ENCODE assay signal across 8 cellular contexts in genomic region chr21:32392299-32392879, GRCh38.
DNase-seq lines count a peak whose midpoint lies in the region; ATAC-seq lines count a peak whose summit lies in the region.

No MANE protein-coding gene starts in this region.

- H3K4me1 Mint-ChIP-seq in activated naive CD8-positive, alpha-beta T cell (ENCODE audit: low read depth): peaks cover 44% of the 10 kb centered on the region

- H3K4me3 Mint-ChIP-seq in activated naive CD8-positive, alpha-beta T cell: peak overlapping the region; percentile 94

- peak overlapping the region; percentile 81 to 89 for H3K4me3 ChIP-seq in stomach smooth muscle (ENCODE audit: low read length in 2 of 2)

- no peaks in the 10 kb centered on the region for H3K27me3 ChIP-seq in stomach smooth muscle (ENCODE audit: control insufficient read depth in 1 of 2, insufficient read depth in 2 of 2, low read length in 2 of 2)

- peak overlapping the region; percentile 51 for H3K27ac Mint-ChIP-seq in activated naive CD8-positive, alpha-beta T cell

- no peaks in the 10 kb centered on the region for H3K9me3 ChIP-seq in stomach smooth muscle (ENCODE audit: control insufficient read depth in 2 of 2, low read length in 2 of 2)

- H3K36me3 ChIP-seq in stomach smooth muscle (ENCODE audit: control insufficient read depth in 2 of 2, insufficient read depth in 2 of 2, low read length in 2 of 2): peaks cover 5 to 7% of the 10 kb centered on the region in 2 donors

- DNase-seq in NCI-H82 (lab: John Stamatoyannopoulos, UW): peak; percentile 39
- DNase-seq in NCI-H82 treated with DMSO at 0.1 percent for 48 hours (lab: John Stamatoyannopoulos, UW; ENCODE audit: unreplicated experiment): no peak
- DNase-seq in iPS-NIHi7 (ENCODE audit: extremely low spot score): peak; percentile 33
- DNase-seq in activated gamma-delta T cell treated with Interleukin-2 at 50 U/mL for 16 hours: no peak
- DNase-seq in GF-D8 (lab: John Stamatoyannopoulos, UW): no peak

- no peaks in the 10 kb centered on the region for H3K9me3 Mint-ChIP-seq in activated naive CD8-positive, alpha-beta T cell (ENCODE audit: low read depth)

- ATAC-seq in HG03442 (IDR thresholded peaks at IDR 0.05; ENCODE audit: unreplicated experiment): peak; percentile 38

- peaks cover 11% of the 10 kb centered on the region for H3K36me3 Mint-ChIP-seq in activated naive CD8-positive, alpha-beta T cell

- H3K9ac ChIP-seq in stomach smooth muscle (ENCODE audit: low read length in 2 of 2): peak overlapping the region; percentile 60 to 73

- no peak overlapping the region for H3K27ac ChIP-seq in stomach smooth muscle (ENCODE audit: low read length)

- peaks cover 17% of the 10 kb centered on the region for H3K4me1 ChIP-seq in stomach smooth muscle (ENCODE audit: control insufficient read depth, insufficient read depth, low read length)

- no peaks in the 10 kb centered on the region for H3K27me3 Mint-ChIP-seq in activated naive CD8-positive, alpha-beta T cell

Comparison
In these comparisons a context has a peak if more than half of its experiments do, and no peak if none do; other contexts are left out.
1. DNase-seq: peak in NCI-H82 (single experiment) and iPS-NIHi7 (single experiment); none in NCI-H82 treated with DMSO at 0.1 percent for 48 hours (single experiment), activated gamma-delta T cell treated with Interleukin-2 at 50 U/mL for 16 hours (single experiment) and GF-D8 (single experiment).